ENCODE assay signal across 23 cellular contexts in genomic region chr13:53310786-53311185, GRCh38.
DNase-seq lines count a peak whose midpoint lies in the region; ATAC-seq, FAIRE-seq and TF ChIP-seq lines count a peak whose summit lies in the region.
"Had no signal": no experiment of that assay in that cellular context is flagged by ENCODE, and none has a peak within 500 bp of the region (broad histone marks: within the 10 kb centered on the region; RNA-seq: fewer than 3 reads in every experiment).

No MANE protein-coding gene starts in this region.

- FAIRE-seq in pancreas (lab: Jason Lieb, UNC), result no peak
- FAIRE-seq: A204.1, G401.6, GM12892, H54 had no signal

- intact Hi-C loops in body of pancreas (cut with DNase I) (no loop called here), pancreas (cut with DNase I) (no loop called here), gastrocnemius medialis (cut with DNase I; ENCODE audit: low total_unique reads) (no loop called here)
- intact Hi-C loops in activated CD4-positive, alpha-beta T cell treated with anti-CD3 and anti-CD28 coated beads, Interleukin-2, amount 10 ng/mL, durations not matched to agents 24 days and 14 days (cut with micrococcal nuclease), result no loop called here

- no peak for TF ChIP-seq EP300 in neural cell (conservative IDR thresholded peaks at IDR 0.05; ENCODE audit: poor library complexity, severe bottlenecking)

- H2AFZ ChIP-seq in neural cell (ENCODE audit: low read depth, low read length), result no peak overlapping the region

- H3K27me3 ChIP-seq in body of pancreas, result no peaks in the 10 kb centered on the region
- no peaks in the 10 kb centered on the region for H3K27me3 ChIP-seq in neural cell (ENCODE audit: insufficient read depth, low read depth, low read length)
- H3K27me3 ChIP-seq in pancreas, result no peaks in the 10 kb centered on the region
- no peaks in the 10 kb centered on the region for H3K27me3 ChIP-seq in gastrocnemius medialis
- H3K27me3 ChIP-seq: BLaER1 had no signal

- no peaks in the 10 kb centered on the region for H3K27me3 Mint-ChIP-seq in activated CD4-positive, alpha-beta T cell treated with anti-CD3 and anti-CD28 coated beads, Interleukin-2, amount 10 ng/mL, durations not matched to agents 24 days and 14 days
- H3K27me3 Mint-ChIP-seq: B cell had no signal

- H3K4me1 Mint-ChIP-seq in activated CD4-positive, alpha-beta T cell treated with anti-CD3 and anti-CD28 coated beads, Interleukin-2, amount 10 ng/mL, durations not matched to agents 24 days and 14 days, result no peaks in the 10 kb centered on the region
- H3K4me1 Mint-ChIP-seq: B cell; CD4-positive, CD25-positive, alpha-beta regulatory T cell had no signal

- no peaks in the 10 kb centered on the region for H3K9me3 ChIP-seq in body of pancreas
- H3K9me3 ChIP-seq in neural cell (ENCODE audit: low read length), result no peaks in the 10 kb centered on the region
- no peaks in the 10 kb centered on the region for H3K9me3 ChIP-seq in pancreas
- no peaks in the 10 kb centered on the region for H3K9me3 ChIP-seq in gastrocnemius medialis
- H3K9me3 ChIP-seq: BLaER1, Caco-2, HAP-1 had no signal

- in situ Hi-C loops in gastrocnemius medialis (cut with MboI; ENCODE audit: low sequenced_read_pairs in 4 of 4), result no loop called here

- no peaks in the 10 kb centered on the region for H3K4me1 ChIP-seq in body of pancreas
- H3K4me1 ChIP-seq in pancreas, result no peaks in the 10 kb centered on the region
- no peaks in the 10 kb centered on the region for H3K4me1 ChIP-seq in gastrocnemius medialis
- H3K4me1 ChIP-seq: BLaER1, Caco-2 had no signal

- H3K4me3 ChIP-seq in body of pancreas (no peak overlapping the region), neural cell (ENCODE audit: low read length) (no peak overlapping the region), pancreas (no peak overlapping the region), gastrocnemius medialis (no peak overlapping the region)
- H3K4me3 ChIP-seq: BLaER1, HAP-1 had no signal

- no peak overlapping the region for H3K4me2 ChIP-seq in neural cell (ENCODE audit: low read length)
- H3K4me2 ChIP-seq: BLaER1 had no signal

- TF ChIP-seq CTCF in body of pancreas (IDR thresholded peaks at IDR 0.05) (no peak), neural cell (IDR thresholded peaks at IDR 0.05; ENCODE audit: poor library complexity, severe bottlenecking) (no peak), pancreas (IDR thresholded peaks at IDR 0.05) (no peak), gastrocnemius medialis (IDR thresholded peaks at IDR 0.05 in 4 of 5, conservative IDR thresholded peaks at IDR 0.05 in 1 of 5) (no peak)

- peak overlapping the region in 1 of 4 donors; percentile 1 for H3K27ac ChIP-seq in body of pancreas
- no peak overlapping the region for H3K27ac ChIP-seq in neural cell (ENCODE audit: low read length)
- no peak overlapping the region for H3K27ac ChIP-seq in pancreas
- H3K27ac ChIP-seq in gastrocnemius medialis, result no peak overlapping the region
- H3K27ac ChIP-seq: 22Rv1, BLaER1, C4-2B had no signal

- no peak overlapping the region for H3K4me3 Mint-ChIP-seq in activated CD4-positive, alpha-beta T cell treated with anti-CD3 and anti-CD28 coated beads, Interleukin-2, amount 10 ng/mL, durations not matched to agents 24 days and 14 days
- H3K4me3 Mint-ChIP-seq: B cell; CD4-positive, CD25-positive, alpha-beta regulatory T cell; CD8-positive, alpha-beta T cell; HFFc6 had no signal

- H3K79me2 ChIP-seq in neural cell (replicated peaks; ENCODE audit: insufficient read depth, low read length), result no peaks in the 10 kb centered on the region

- H4K20me1 ChIP-seq in neural cell (ENCODE audit: insufficient read depth), result no peaks in the 10 kb centered on the region
- H4K20me1 ChIP-seq: BLaER1 had no signal

- no peaks in the 10 kb centered on the region for H3K36me3 ChIP-seq in body of pancreas (replicated peaks in 1 of 2; ENCODE audit: insufficient read depth in 1 of 2, low read depth in 2 of 2)
- no peaks in the 10 kb centered on the region for H3K36me3 ChIP-seq in neural cell (ENCODE audit: insufficient read depth, low read length)
- no peaks in the 10 kb centered on the region for H3K36me3 ChIP-seq in pancreas
- no peaks in the 10 kb centered on the region for H3K36me3 ChIP-seq in gastrocnemius medialis
- H3K36me3 ChIP-seq: BLaER1, HAP-1 had no signal

- no peak overlapping the region for H3K27ac Mint-ChIP-seq in activated CD4-positive, alpha-beta T cell treated with anti-CD3 and anti-CD28 coated beads, Interleukin-2, amount 10 ng/mL, durations not matched to agents 24 days and 14 days
- H3K27ac Mint-ChIP-seq: B cell; CD4-positive, CD25-positive, alpha-beta regulatory T cell; CD8-positive, alpha-beta T cell; HFFc6 had no signal

- H3K36me3 Mint-ChIP-seq in activated CD4-positive, alpha-beta T cell treated with anti-CD3 and anti-CD28 coated beads, Interleukin-2, amount 10 ng/mL, durations not matched to agents 24 days and 14 days (ENCODE audit: low read depth), result no peaks in the 10 kb centered on the region
- H3K36me3 Mint-ChIP-seq: CD4-positive, CD25-positive, alpha-beta regulatory T cell; CD8-positive, alpha-beta T cell had no signal

- H3K9ac ChIP-seq in neural cell (ENCODE audit: low read length), result no peak overlapping the region
- H3K9ac ChIP-seq: BLaER1 had no signal

- ATAC-seq in body of pancreas (peak; percentile 77), pancreas (peak in 3 of 4 donors; percentile 37 to 64 (median 64)), gastrocnemius medialis (no peak)
- ATAC-seq: CD8-positive, alpha-beta T cell had no signal

- 38 to 42% methylated on average over 4 of the region's 4 CpGs for WGBS in body of pancreas, 2 donors
- WGBS in pancreas, 2 donors, result 32 to 47% methylated on average over 4 of the region's 4 CpGs

- no peak for TF ChIP-seq RAD21 in neural cell (conservative IDR thresholded peaks at IDR 0.05)

- DNase-seq in NCI-H1436 (lab: John Stamatoyannopoulos, UW) (peak; percentile 2), NCI-H1436 treated with DMSO at 0.1 percent for 48 hours (lab: John Stamatoyannopoulos, UW) (no peak), body of pancreas (no peak), pancreas (no peak), gastrocnemius medialis (no peak)
- no peak for DNase-seq in activated CD4-positive, alpha-beta T cell treated with anti-CD3 and anti-CD28 coated beads, Interleukin-2, amount 10 ng/mL, durations not matched to agents 24 days and 14 days
- DNase-seq: Caco-2; CD4-positive, CD25-positive, alpha-beta regulatory T cell; CD8-positive, alpha-beta T cell; DMS153; DND-41; GOT3; HFFc6 had no signal

- H3K9me2 ChIP-seq in neural cell (ENCODE audit: insufficient read depth, low read length), result no peaks in the 10 kb centered on the region

- H3K9me3 Mint-ChIP-seq in activated CD4-positive, alpha-beta T cell treated with anti-CD3 and anti-CD28 coated beads, Interleukin-2, amount 10 ng/mL, durations not matched to agents 24 days and 14 days, result no peaks in the 10 kb centered on the region

- TF ChIP-seq POLR2A in body of pancreas (IDR thresholded peaks at IDR 0.05), result no peak
- no peak for TF ChIP-seq POLR2A in gastrocnemius medialis (IDR thresholded peaks at IDR 0.05)

- no peaks in the 10 kb centered on the region for H3F3A ChIP-seq in neural cell (ENCODE audit: insufficient read depth, low read length, poor library complexity, severe bottlenecking)

TF ChIP-seq in neural cell, 6 proteins besides CTCF, POLR2A, EP300 and RAD21:
- TF ChIP-seq POLR2AphosphoS5 (IDR thresholded peaks at IDR 0.05) (no peak), REST (IDR thresholded peaks at IDR 0.05; ENCODE audit: borderline replicate concordance) (peak; percentile 17), MXI1 (conservative IDR thresholded peaks at IDR 0.05; ENCODE audit: poor library complexity, severe bottlenecking) (no peak), EZH2 (IDR thresholded peaks at IDR 0.05; ENCODE audit: borderline replicate concordance, insufficient read depth, low read length, poor library complexity, severe bottlenecking) (no peak)
TF ChIP-seq in neural cell: peak in this region for 1.

Comparison
In these comparisons a context has a peak if more than half of its experiments do, and no peak if none do; other contexts are left out.
1. ATAC-seq: peak in body of pancreas (single experiment) and pancreas (3 of 4); none in gastrocnemius medialis (0 of 2).